In genomic region chr1:83698644-83699043, GRCh38 we compare ENCODE assay signal across 15 cellular contexts.
DNase-seq lines count a peak whose midpoint lies in the region; ATAC-seq and TF ChIP-seq lines count a peak whose summit lies in the region.
"Had no signal": no experiment of that assay in that cellular context is flagged by ENCODE, and none has a peak within 500 bp of the region (broad histone marks: within the 10 kb centered on the region; RNA-seq: fewer than 3 reads in every experiment).

No MANE protein-coding gene starts in this region.

- no peak overlapping the region for H3K4me3 ChIP-seq in WERI-Rb-1 (ENCODE audit: low read depth, low read length)
- H3K4me3 ChIP-seq: GM23248 had no signal

- H3K27ac ChIP-seq in WERI-Rb-1: no peak overlapping the region
- H3K27ac ChIP-seq: GM23248 had no signal

- DNase-seq in NCI-H82 (lab: John Stamatoyannopoulos, UW) (peak; percentile 96), SK-N-DZ (ENCODE audit: low spot score) (peak; percentile 77), WERI-Rb-1 (peak; percentile 25), left colon (no peak), activated gamma-delta T cell treated with Interleukin-2 at 50 U/mL for 16 hours (no peak)
- DNase-seq: C1 segment of cervical spinal cord; Calu3; CD4-positive, alpha-beta memory T cell; COR-L47; DMS53; DMS79 treated with DMSO at 0.1 percent for 48 hours; GM23248; H7; HCEC 1CT had no signal

- no peaks in the 10 kb centered on the region for H3K27me3 ChIP-seq in WERI-Rb-1 (ENCODE audit: insufficient read depth, low read depth, severe bottlenecking)

- intact Hi-C loops in left colon (cut with DNase I, micrococcal nuclease): no loop called here

- no peaks in the 10 kb centered on the region for H3K36me3 ChIP-seq in WERI-Rb-1

- ATAC-seq in GM19467 (IDR thresholded peaks at IDR 0.05; ENCODE audit: unreplicated experiment): no peak
- no peak for ATAC-seq in left colon

- no peak for TF ChIP-seq CTCF in WERI-Rb-1 (IDR thresholded peaks at IDR 0.05; ENCODE audit: low read depth, low read length)

- no peaks in the 10 kb centered on the region for H3K9me3 ChIP-seq in WERI-Rb-1 (ENCODE audit: severe bottlenecking)

Comparison
In these comparisons a context has a peak if more than half of its experiments do, and no peak if none do; other contexts are left out.
1. DNase-seq: peak in NCI-H82 (single experiment), SK-N-DZ (single experiment) and WERI-Rb-1 (single experiment); none in left colon (0 of 2) and activated gamma-delta T cell treated with Interleukin-2 at 50 U/mL for 16 hours (single experiment).